20 cellular contexts compared by ENCODE assay signal in the genomic region with DNA sequence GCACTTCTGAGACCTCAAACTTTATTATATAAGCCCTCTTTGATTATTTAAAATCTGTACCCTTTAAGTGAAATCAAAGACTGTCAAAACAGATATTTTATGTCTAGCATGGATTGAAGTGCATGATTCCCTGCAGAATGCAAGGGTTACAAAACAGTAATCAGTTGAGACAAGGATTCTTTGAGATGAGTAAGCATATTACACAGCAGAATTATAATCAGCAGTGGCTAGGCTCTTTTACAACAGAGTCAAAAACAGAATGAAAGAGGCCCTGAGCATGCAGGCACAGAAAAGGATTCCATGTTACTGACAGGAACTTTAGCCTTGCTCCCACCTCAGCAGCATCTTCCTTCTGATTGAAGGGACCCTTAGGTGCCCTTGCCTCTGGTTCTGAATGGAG.
"Had no signal": no experiment of that assay in that cellular context is flagged by ENCODE, and none has a peak within 500 bp of the region (broad histone marks: within the 10 kb centered on the region; RNA-seq: fewer than 3 reads in every experiment).

No MANE protein-coding gene starts in this region.

- H3K27ac Mint-ChIP-seq: activated B cell treated with CpG ODN at 0.5 μM for 24 hours; activated CD8-positive, alpha-beta T cell treated with anti-CD3 and anti-CD28 coated beads for 36 hours; activated naive CD4-positive, alpha-beta T cell treated with anti-CD3 and anti-CD28 coated beads for 36 hours; activated T-cell treated with anti-CD3 and anti-CD28 coated beads, Interleukin-2, amount 50 U/mL, for 24 hours; activated T-helper 2 cell treated with anti-CD3 and anti-CD28 coated beads, Interferon-gamma antibody, Interleukin-2, Interleukin-4, amounts not matched to agents 10 μg/mL and 5 μg/mL and 100 μg/mL, durations not matched to agents 14 hours and 24 hours and 36 hours; endodermal cell; immature natural killer cell; naive thymus-derived CD8-positive, alpha-beta T cell; T-helper 17 cell had no signal

- H3K9me3 Mint-ChIP-seq: activated B cell treated with CpG ODN at 0.5 μM for 24 hours; activated CD8-positive, alpha-beta T cell treated with anti-CD3 and anti-CD28 coated beads for 36 hours; activated naive CD4-positive, alpha-beta T cell treated with anti-CD3 and anti-CD28 coated beads for 36 hours; activated T-cell treated with anti-CD3 and anti-CD28 coated beads, Interleukin-2, amount 50 U/mL, for 24 hours; endodermal cell had no signal

- H3K4me1 Mint-ChIP-seq: activated B cell treated with CpG ODN at 0.5 μM for 24 hours; endodermal cell; immature natural killer cell; naive thymus-derived CD8-positive, alpha-beta T cell; T-helper 17 cell had no signal

- H3K4me3 ChIP-seq: ascending aorta, tibial nerve had no signal

- H3K9me3 ChIP-seq: ascending aorta, tibial nerve had no signal

- H3K27ac ChIP-seq: ascending aorta, tibial nerve had no signal

- H3K4me1 ChIP-seq: ascending aorta, tibial nerve had no signal

- DNase-seq: activated B cell treated with CpG ODN at 0.5 μM for 24 hours; activated CD4-positive, alpha-beta T cell treated with anti-CD3 and anti-CD28 coated beads for 48 hours; activated CD8-positive, alpha-beta T cell treated with anti-CD3 and anti-CD28 coated beads for 36 hours; activated naive CD4-positive, alpha-beta T cell treated with anti-CD3 and anti-CD28 coated beads for 36 hours; activated T-cell treated with anti-CD3 and anti-CD28 coated beads, Interleukin-2, amount 50 U/mL, for 24 hours; endodermal cell; immature natural killer cell; mesendoderm; naive thymus-derived CD8-positive, alpha-beta T cell; nucleus accumbens; posterior cingulate gyrus; stimulated activated CD4-positive, alpha-beta T cell treated with anti-CD3 and anti-CD28 coated beads, Interleukin-12 subunit alpha, Interleukin-12 subunit beta, amount 100 ng/mL, for 4 hours; stimulated activated CD4-positive, alpha-beta T cell treated with anti-CD3 and anti-CD28 coated beads, Interleukin-1b, Interleukin-23, amount 100 ng/mL, for 48 hours; stimulated activated CD8-positive, alpha-beta memory T cell treated with anti-CD3 and anti-CD28 coated beads, Interleukin-4, amount 100 ng/mL, for 48 hours; stimulated activated naive CD4-positive, alpha-beta T cell treated with Interleukin-2 at 50 U/mL for 16 hours; substantia nigra; T-helper 17 cell had no signal

- ATAC-seq: activated CD8-positive, alpha-beta T cell treated with anti-CD3 and anti-CD28 coated beads for 36 hours; naive thymus-derived CD8-positive, alpha-beta T cell; T-helper 17 cell had no signal

- H3K4me3 Mint-ChIP-seq: activated B cell treated with CpG ODN at 0.5 μM for 24 hours; activated CD8-positive, alpha-beta T cell treated with anti-CD3 and anti-CD28 coated beads for 36 hours; activated naive CD4-positive, alpha-beta T cell treated with anti-CD3 and anti-CD28 coated beads for 36 hours; activated T-cell treated with anti-CD3 and anti-CD28 coated beads, Interleukin-2, amount 50 U/mL, for 24 hours; endodermal cell; immature natural killer cell; naive thymus-derived CD8-positive, alpha-beta T cell; T-helper 17 cell had no signal

- H3K36me3 ChIP-seq: ascending aorta, tibial nerve had no signal

- H3K36me3 Mint-ChIP-seq: immature natural killer cell; naive thymus-derived CD8-positive, alpha-beta T cell had no signal

- H3K27me3 ChIP-seq: ascending aorta, tibial nerve had no signal
